In genomic region chr2:97112320-97113049, GRCh38 we compare ENCODE assay signal across 1 cellular context.
TF ChIP-seq lines count a peak whose summit lies in the region.

No MANE protein-coding gene starts in this region.

TF ChIP-seq in HepG2, 621 proteins besides CTCF, POLR2A, EP300 and RAD21 (continues in another document):
- TF ChIP-seq ARID4A (CRISPR knock-in tag; IDR thresholded peaks at IDR 0.05; ENCODE audit: borderline replicate concordance) (0 out of 2 replicates have a peak, but pooled peaks have one; percentile 7), ZNF619 (CRISPR knock-in tag; IDR thresholded peaks at IDR 0.05) (peak; percentile 39; the same call in 1 of the 2 replicates), ZNF558 (CRISPR knock-in tag; IDR thresholded peaks at IDR 0.05; ENCODE audit: borderline replicate concordance) (0 out of 2 replicates have a peak, but pooled peaks have one; percentile 17), MXD4 (CRISPR knock-in tag; IDR thresholded peaks at IDR 0.05) (peak; percentile 6; the same call in 1 of the 2 replicates), HMGXB4 (CRISPR knock-in tag; IDR thresholded peaks at IDR 0.05; ENCODE audit: borderline replicate concordance in 1 of 2, low read depth in 1 of 2) (peak; percentile 60 to 95; a peak in 2 of 4 replicates), THAP11 (CRISPR knock-in tag; IDR thresholded peaks at IDR 0.05) (peak; percentile 28), SAP130 (CRISPR knock-in tag; IDR thresholded peaks at IDR 0.05; ENCODE audit: low read depth) (0 out of 2 replicates have a peak, but pooled peaks have one; percentile 32), ASH2L (IDR thresholded peaks at IDR 0.05; ENCODE audit: insufficient read length, low read depth, low read length) (peak; percentile 5), ZNF781 (CRISPR knock-in tag; IDR thresholded peaks at IDR 0.05; ENCODE audit: borderline replicate concordance, not compliant biosample characterization) (peak; percentile 45), PHF5A (CRISPR knock-in tag; IDR thresholded peaks at IDR 0.05; ENCODE audit: low read depth, unreplicated experiment) (peak; percentile 18), ZEB1 (IDR thresholded peaks at IDR 0.05; ENCODE audit: insufficient replicate concordance, low read depth) (peak; percentile 47), CEBPG (CRISPR knock-in tag; IDR thresholded peaks at IDR 0.05) (0 out of 2 replicates have a peak, but pooled peaks have one; percentile 1), ZNF230 (CRISPR knock-in tag; IDR thresholded peaks at IDR 0.05) (0 out of 2 replicates have a peak, but pooled peaks have one; percentile 4), UBTF (CRISPR knock-in tag; IDR thresholded peaks at IDR 0.05) (0 out of 2 replicates have a peak, but pooled peaks have one; percentile 21), MYC (CRISPR knock-in tag; IDR thresholded peaks at IDR 0.05; ENCODE audit: borderline replicate concordance) (peak; percentile 15; the same call in 1 of the 2 replicates), ZNF784 (CRISPR knock-in tag; IDR thresholded peaks at IDR 0.05; ENCODE audit: borderline replicate concordance) (peak; percentile 32; the same call in 1 of the 2 replicates), TSC22D2 (CRISPR knock-in tag; IDR thresholded peaks at IDR 0.05; ENCODE audit: borderline replicate concordance) (0 out of 2 replicates have a peak, but pooled peaks have one; percentile 15), KDM5B (CRISPR knock-in tag; IDR thresholded peaks at IDR 0.05; ENCODE audit: borderline replicate concordance) (peak; percentile 6; the same call in 1 of the 2 replicates), MAX (IDR thresholded peaks at IDR 0.05) (peak; percentile 18; the same call in 1 of the 2 replicates), PITX1 (CRISPR knock-in tag; IDR thresholded peaks at IDR 0.05) (0 out of 2 replicates have a peak, but pooled peaks have one; percentile 13), GATAD2A (CRISPR knock-in tag; IDR thresholded peaks at IDR 0.05) (peak; percentile 48), ZNF674 (CRISPR knock-in tag; IDR thresholded peaks at IDR 0.05; ENCODE audit: low read depth) (peak; percentile 17; the same call in 1 of the 2 replicates), GMEB1 (CRISPR knock-in tag; IDR thresholded peaks at IDR 0.05; ENCODE audit: borderline replicate concordance) (peak; percentile 14; the same call in 1 of the 2 replicates), STAG1 (CRISPR knock-in tag; IDR thresholded peaks at IDR 0.05) (peak; percentile 84), ZNF687 (CRISPR knock-in tag; IDR thresholded peaks at IDR 0.05) (peak; percentile 65; the same call in 1 of the 2 replicates), FOXK1 (CRISPR knock-in tag; IDR thresholded peaks at IDR 0.05; ENCODE audit: borderline replicate concordance, low read depth) (0 out of 2 replicates have a peak, but pooled peaks have one; percentile 40), RXRB (CRISPR knock-in tag; IDR thresholded peaks at IDR 0.05; ENCODE audit: borderline replicate concordance) (0 out of 2 replicates have a peak, but pooled peaks have one; percentile 28), KAT8 (CRISPR knock-in tag; IDR thresholded peaks at IDR 0.05) (0 out of 2 replicates have a peak, but pooled peaks have one; percentile 27), ZFP91 (CRISPR knock-in tag; IDR thresholded peaks at IDR 0.05; ENCODE audit: borderline replicate concordance) (peak; percentile 33; the same call in 1 of the 2 replicates), SMC3 (IDR thresholded peaks at IDR 0.05; ENCODE audit: low read length) (peak; percentile 60), HNRNPLL (IDR thresholded peaks at IDR 0.05; ENCODE audit: low read depth, low read length, poor library complexity, severe bottlenecking) (peak; percentile 90), KDM5A (IDR thresholded peaks at IDR 0.05; ENCODE audit: borderline replicate concordance, low read length) (peak; percentile 74), ZNF749 (CRISPR knock-in tag; IDR thresholded peaks at IDR 0.05; ENCODE audit: borderline replicate concordance) (0 out of 2 replicates have a peak, but pooled peaks have one; percentile 18), ZGPAT (CRISPR knock-in tag; IDR thresholded peaks at IDR 0.05) (0 out of 2 replicates have a peak, but pooled peaks have one; percentile 13), KDM6A (CRISPR knock-in tag; IDR thresholded peaks at IDR 0.05; ENCODE audit: low read depth) (0 out of 2 replicates have a peak, but pooled peaks have one; percentile 12), ELF3 (CRISPR knock-in tag; IDR thresholded peaks at IDR 0.05) (0 out of 2 replicates have a peak, but pooled peaks have one; percentile 10), ZNF12 (CRISPR knock-in tag; IDR thresholded peaks at IDR 0.05) (peak; percentile 19; the same call in 1 of the 2 replicates)
